17 cellular contexts compared by ENCODE assay signal in genomic region chr2:15460112-15460620, GRCh38.
DNase-seq lines count a peak whose midpoint lies in the region; ATAC-seq and TF ChIP-seq lines count a peak whose summit lies in the region.
"Had no signal": no experiment of that assay in that cellular context is flagged by ENCODE, and none has a peak within 500 bp of the region (broad histone marks: within the 10 kb centered on the region; RNA-seq: fewer than 3 reads in every experiment).

No MANE protein-coding gene starts in this region.

- no peaks in the 10 kb centered on the region for H3K4me1 ChIP-seq in mesenchymal stem cell (ENCODE audit: control insufficient read depth, insufficient read depth, low read depth, low read length)

- no peak overlapping the region for H3K4ac ChIP-seq in mesenchymal stem cell (ENCODE audit: low read depth in 1 of 2, low read length in 2 of 2)

- DNase-seq in ACHN, result peak; percentile 24
- peak; percentile 9 for DNase-seq in kidney epithelial cell (ENCODE audit: low read depth)
- peak; percentile 57 for DNase-seq in renal cortical epithelial cell (ENCODE audit: low read depth)
- DNase-seq in NOMO-1 (lab: John Stamatoyannopoulos, UW; ENCODE audit: unreplicated experiment in 2 of 2), result no peak
- DNase-seq in mesenchymal stem cell, result no peak
- no peak for DNase-seq in erythroblast (lab: John Stamatoyannopoulos, UW)
- DNase-seq: AML-193; Caco-2; CD8-positive, alpha-beta memory T cell; HCEC 1CT; HFFc6 had no signal

- H3K18ac ChIP-seq in mesenchymal stem cell (ENCODE audit: low read depth in 1 of 2, low read length in 2 of 2), result no peak overlapping the region

- no peak overlapping the region for H2BK15ac ChIP-seq in mesenchymal stem cell (ENCODE audit: low read depth, poor library complexity, severe bottlenecking)

- H4K91ac ChIP-seq in mesenchymal stem cell (ENCODE audit: low read length), result no peak overlapping the region

- H3K27ac ChIP-seq in mesenchymal stem cell (ENCODE audit: low read length, poor library complexity, severe bottlenecking), result no peak overlapping the region
- H3K27ac ChIP-seq: 22Rv1, BLaER1, HL-60 had no signal

- H3K27me3 ChIP-seq in kidney epithelial cell (ENCODE audit: control insufficient read depth, insufficient read depth, low read length) (no peaks in the 10 kb centered on the region), mesenchymal stem cell (ENCODE audit: control insufficient read depth in 1 of 2, insufficient read depth in 1 of 2, low read length in 2 of 2) (no peaks in the 10 kb centered on the region)
- H3K27me3 ChIP-seq: BLaER1 had no signal

- H3K23ac ChIP-seq in mesenchymal stem cell (ENCODE audit: low read length in 2 of 2), result no peak overlapping the region

- H3K4me3 ChIP-seq in kidney epithelial cell (ENCODE audit: low read depth, low read length) (no peak overlapping the region), mesenchymal stem cell (ENCODE audit: insufficient read depth in 1 of 2, low read depth in 1 of 2, low read length in 2 of 2) (no peak overlapping the region)
- H3K4me3 ChIP-seq: BLaER1, GM12878, K562 had no signal

- no peak for TF ChIP-seq POLR2A in erythroblast (IDR thresholded peaks at IDR 0.05; ENCODE audit: low read length)

- H2AK5ac ChIP-seq in mesenchymal stem cell (ENCODE audit: low read length, severe bottlenecking), result no peak overlapping the region

- peaks cover 6% of the 10 kb centered on the region for H3K79me1 ChIP-seq in mesenchymal stem cell (replicated peaks; ENCODE audit: low read length, poor library complexity, severe bottlenecking)

- no peak for TF ChIP-seq CTCF in kidney epithelial cell (IDR thresholded peaks at IDR 0.05; ENCODE audit: insufficient read depth, low read length, poor library complexity, severe bottlenecking)

- in situ Hi-C loops in ACHN (cut with HindIII; ENCODE audit: low pct_ligation_motif_present, low pct_unique_long_range_greater_than_20kb, low sequenced_read_pairs), result no loop called here

- no peak overlapping the region for H2BK12ac ChIP-seq in mesenchymal stem cell (ENCODE audit: low read length in 2 of 2)

- ATAC-seq in GM19468 (IDR thresholded peaks at IDR 0.05; ENCODE audit: extremely low read depth, unreplicated experiment), result peak; percentile 45
- ATAC-seq: GM12878, K562 had no signal

- H2BK120ac ChIP-seq in mesenchymal stem cell (ENCODE audit: low read depth, low read length), result no peak overlapping the region

- H3K36me3 ChIP-seq in kidney epithelial cell (ENCODE audit: control insufficient read depth, insufficient read depth, low read length) (peaks cover 2% of the 10 kb centered on the region), mesenchymal stem cell (ENCODE audit: control insufficient read depth in 1 of 2, insufficient read depth in 2 of 2, low read depth in 1 of 2, low read length in 2 of 2) (peaks cover 12 to 80% of the 10 kb centered on the region in 2 experiments)

- H3K9ac ChIP-seq in mesenchymal stem cell (ENCODE audit: low read length), result no peak overlapping the region
- H3K9ac ChIP-seq: BLaER1 had no signal

- no peaks in the 10 kb centered on the region for H3K9me3 ChIP-seq in mesenchymal stem cell (ENCODE audit: control insufficient read depth, low read length)
- H3K9me3 ChIP-seq: BLaER1, Caco-2 had no signal

- H4K8ac ChIP-seq in mesenchymal stem cell (ENCODE audit: low read length), result no peak overlapping the region

- WGBS in mesenchymal stem cell, result 100% methylated on average over 1 of the region's 1 CpG

- no peak overlapping the region for H3K4me2 ChIP-seq in mesenchymal stem cell (ENCODE audit: low read length, poor library complexity, severe bottlenecking)
- H3K4me2 ChIP-seq: BLaER1 had no signal

- no peak overlapping the region for H2BK5ac ChIP-seq in mesenchymal stem cell (ENCODE audit: low read depth, low read length, poor library complexity, severe bottlenecking)

- no peak overlapping the region for H2AFZ ChIP-seq in mesenchymal stem cell (ENCODE audit: low read depth, low read length)

- H3K14ac ChIP-seq in mesenchymal stem cell (ENCODE audit: low read length in 2 of 2), result no peak overlapping the region

Comparison
In these comparisons a context has a peak if more than half of its experiments do, and no peak if none do; other contexts are left out.
1. DNase-seq: peak in ACHN (single experiment), kidney epithelial cell (single experiment) and renal cortical epithelial cell (single experiment); none in NOMO-1 (0 of 2), mesenchymal stem cell (single experiment) and erythroblast (0 of 2).